Comparison of ENCODE assay signal across 8 cellular contexts in genomic region chrX:103215037-103215767, GRCh38.
DNase-seq lines count a peak whose midpoint lies in the region; ATAC-seq lines count a peak whose summit lies in the region.

BEX4 (plus strand) TSS chrX:103215108; CDS start chrX:103216154, 1,046 bp downstream.

- peak; percentile 95 for ATAC-seq in HG02938 (IDR thresholded peaks at IDR 0.05; ENCODE audit: unreplicated experiment)

- peak; percentile 17 for DNase-seq in DMS153 (lab: John Stamatoyannopoulos, UW)
- no peak for DNase-seq in DMS153 treated with DMSO at 0.1 percent for 48 hours (lab: John Stamatoyannopoulos, UW; ENCODE audit: unreplicated experiment)
- DNase-seq in NCI-H2196 (lab: John Stamatoyannopoulos, UW; ENCODE audit: unreplicated experiment), result peak; percentile 70
- peak; percentile 86 for DNase-seq in activated CD8-positive, alpha-beta memory T cell treated with anti-CD3 and anti-CD28 coated beads for 24 hours
- DNase-seq in effector CD8-positive, alpha-beta T cell (lab: John Stamatoyannopoulos, UW), result peak; percentile 71
- DNase-seq in medulla oblongata (ENCODE audit: extremely low spot score), result peak; percentile 88
- peak; percentile 45 to 78 (median 58) for DNase-seq in stimulated activated CD4-positive, alpha-beta T cell treated with anti-CD3 and anti-CD28 coated beads, TNF-alpha, amount 100 ng/mL, for 24 hours (ENCODE audit: low read depth in 3 of 3)
